Comparison of ENCODE assay signal across 20 cellular contexts in genomic region chr1:38526046-38526445, GRCh38.
DNase-seq lines count a peak whose midpoint lies in the region; ATAC-seq and TF ChIP-seq lines count a peak whose summit lies in the region.
"Had no signal": no experiment of that assay in that cellular context is flagged by ENCODE, and none has a peak within 500 bp of the region (broad histone marks: within the 10 kb centered on the region; RNA-seq: fewer than 3 reads in every experiment).

No MANE protein-coding gene starts in this region.

- peaks cover 17% of the 10 kb centered on the region for H3K4me1 Mint-ChIP-seq in T-helper 2 cell treated with Interferon-gamma antibody and Interleukin-4, amounts not matched to agents 5 μg/mL and 100 μg/mL, for 36 hours (ENCODE audit: low read depth)
- no peaks in the 10 kb centered on the region for H3K4me1 Mint-ChIP-seq in chondrocyte (ENCODE audit: low read depth)

- DNase-seq in T-helper 2 cell treated with Interferon-gamma antibody and Interleukin-4, amounts not matched to agents 5 μg/mL and 100 μg/mL, for 36 hours (ENCODE audit: low spot score) = no peak
- DNase-seq in T-helper 2 cell (no peak), A673 (ENCODE audit: low spot score) (no peak), chondrocyte (ENCODE audit: low spot score) (no peak), islet precursor cell (peak; percentile 12), medulla oblongata (ENCODE audit: extremely low spot score) (no peak)
- DNase-seq: ACHN; C1 segment of cervical spinal cord; Calu3; CD4-positive, alpha-beta memory T cell; COR-L47; DMS53; DMS79 treated with DMSO at 0.1 percent for 48 hours; GF-D8; H9 had no signal

- H3K36me3 ChIP-seq in A673 (ENCODE audit: insufficient read depth, low read length, poor library complexity, severe bottlenecking) = no peaks in the 10 kb centered on the region

- POLR2A ChIA-PET in A673 (lab: Charles Lee; ENCODE audit: low non-redundant PET) = interaction anchor here (0.7 kb wide), 1 partner anchor 46 kb away, joined by 3 read pairs; no protein-coding TSS in a partner anchor

- CTCF ChIA-PET in A673 (lab: Charles Lee) = interaction anchor here (0.7 kb wide), 1 partner anchor 44 kb away, joined by 3 read pairs; no protein-coding TSS in a partner anchor

- BruUV-seq in A673 (replicated peaks; lab: Mats Ljungman, UMichigan) = no TSS peak

- H3K27ac Mint-ChIP-seq in T-helper 2 cell treated with Interferon-gamma antibody and Interleukin-4, amounts not matched to agents 5 μg/mL and 100 μg/mL, for 36 hours = peak overlapping the region; percentile 70
- no peak overlapping the region for H3K27ac Mint-ChIP-seq in chondrocyte (ENCODE audit: unreplicated experiment)
- H3K27ac Mint-ChIP-seq: CD4-positive, alpha-beta memory T cell; GM23338; H9 had no signal

- ATAC-seq in HG02798 (IDR thresholded peaks at IDR 0.05; ENCODE audit: poor library complexity, unreplicated experiment) = no peak
- no peak for ATAC-seq in HG02981 (IDR thresholded peaks at IDR 0.05; ENCODE audit: unreplicated experiment)
- ATAC-seq: GM23338, HCT116 had no signal

- intact Hi-C loops in A673 (cut with micrococcal nuclease; ENCODE audit: unreplicated experiment) = no loop called here

- no peaks in the 10 kb centered on the region for H3K9me3 ChIP-seq in A673 (ENCODE audit: low read depth, low read length, poor library complexity, severe bottlenecking)

- no peaks in the 10 kb centered on the region for H3K27me3 ChIP-seq in A673 (replicated peaks; ENCODE audit: insufficient read depth, low read depth, low read length, poor library complexity)

- TF ChIP-seq CTCF in A673 (conservative IDR thresholded peaks at IDR 0.05; ENCODE audit: low read depth, low read length) (0 out of 2 replicates have a peak, but pooled peaks have one; percentile 12), chondrocyte (IDR thresholded peaks at IDR 0.05) (peak; percentile 37)

- peaks cover 13% of the 10 kb centered on the region for H3K9me3 Mint-ChIP-seq in T-helper 2 cell treated with Interferon-gamma antibody and Interleukin-4, amounts not matched to agents 5 μg/mL and 100 μg/mL, for 36 hours
- no peaks in the 10 kb centered on the region for H3K9me3 Mint-ChIP-seq in chondrocyte (ENCODE audit: low read depth)
- H3K9me3 Mint-ChIP-seq: GM23338, H9 had no signal

- no peak overlapping the region for H3K27ac ChIP-seq in A673 (ENCODE audit: low read depth, low read length, poor library complexity, severe bottlenecking)
- H3K27ac ChIP-seq: 22Rv1 had no signal

- H3K27me3 Mint-ChIP-seq in T-helper 2 cell treated with Interferon-gamma antibody and Interleukin-4, amounts not matched to agents 5 μg/mL and 100 μg/mL, for 36 hours (ENCODE audit: low read depth) = peaks cover 14% of the 10 kb centered on the region
- H3K27me3 Mint-ChIP-seq in chondrocyte (ENCODE audit: low read depth) = peaks cover 10% of the 10 kb centered on the region

- H3K36me3 Mint-ChIP-seq in T-helper 2 cell treated with Interferon-gamma antibody and Interleukin-4, amounts not matched to agents 5 μg/mL and 100 μg/mL, for 36 hours (ENCODE audit: low read depth) = peaks cover 4% of the 10 kb centered on the region
- no peaks in the 10 kb centered on the region for H3K36me3 Mint-ChIP-seq in chondrocyte (ENCODE audit: low read depth)
- H3K36me3 Mint-ChIP-seq: CD4-positive, alpha-beta memory T cell had no signal

- no peak overlapping the region for H3K4me3 ChIP-seq in A673 (ENCODE audit: low read depth, low read length, poor library complexity, severe bottlenecking)
- H3K4me3 ChIP-seq: GM23338 had no signal

- H3K4me1 ChIP-seq in A673 (ENCODE audit: insufficient read depth, low read length, poor library complexity, severe bottlenecking) = peaks cover 3% of the 10 kb centered on the region

- no peak overlapping the region for H3K4me3 Mint-ChIP-seq in T-helper 2 cell treated with Interferon-gamma antibody and Interleukin-4, amounts not matched to agents 5 μg/mL and 100 μg/mL, for 36 hours
- no peak overlapping the region for H3K4me3 Mint-ChIP-seq in chondrocyte (ENCODE audit: unreplicated experiment)
- H3K4me3 Mint-ChIP-seq: GM23338, H9 had no signal
